In genomic region chr19:53775524-53775923, GRCh38 we compare ENCODE assay signal across 23 cellular contexts. TPM values are rescaled to one million over a fixed set of nuclear protein-coding genes. Genes with fewer than 3 reads are reported as not detected.
"Had no signal": no experiment of that assay in that cellular context is flagged by ENCODE, and none has a peak within 500 bp of the region (broad histone marks: within the 10 kb centered on the region; RNA-seq: fewer than 3 reads in every experiment).

No MANE protein-coding gene starts in this region.

- ATAC-seq: esophagus mucosa; heart left ventricle; left cardiac atrium; lower lobe of right lung; natural killer cell treated with Interleukin-12 subunit alpha and Interleukin-12 subunit beta and Interleukin-15 and Interleukin-18, amount 100 ng/mL, for 72 hours had no signal

- DNase-seq: effector CD8-positive, alpha-beta T cell; heart left ventricle; hypothalamus; islet precursor cell; left cardiac atrium; left ventricle myocardium inferior; lower lobe of right lung; midbrain; occipital lobe; small intestine; stimulated activated CD4-positive, alpha-beta T cell treated with anti-CD3 and anti-CD28 coated beads, Interleukin-12 subunit alpha, Interleukin-12 subunit beta, amount 100 ng/mL, for 4 hours; stimulated activated naive CD4-positive, alpha-beta T cell treated with Interleukin-2 at 50 U/mL for 16 hours had no signal

- H3K4me2 ChIP-seq: neural progenitor cell had no signal

- H3K9ac ChIP-seq: neural progenitor cell had no signal

- H3K27ac Mint-ChIP-seq: memory B cell; natural killer cell treated with Interleukin-12 subunit alpha and Interleukin-12 subunit beta and Interleukin-15 and Interleukin-18, amount 100 ng/mL, for 72 hours; neural progenitor cell; type B pancreatic cell had no signal

- H3K36me3 Mint-ChIP-seq: memory B cell; natural killer cell treated with Interleukin-12 subunit alpha and Interleukin-12 subunit beta and Interleukin-15 and Interleukin-18, amount 100 ng/mL, for 72 hours; neural progenitor cell; type B pancreatic cell had no signal

- H3K4me3 ChIP-seq: coronary artery, heart left ventricle, left ventricle myocardium inferior, lower lobe of right lung, neural progenitor cell had no signal

- H3K4me1 ChIP-seq: heart left ventricle, left ventricle myocardium inferior, lower lobe of right lung had no signal

- H3K9me3 Mint-ChIP-seq: memory B cell; natural killer cell treated with Interleukin-12 subunit alpha and Interleukin-12 subunit beta and Interleukin-15 and Interleukin-18, amount 100 ng/mL, for 72 hours; neural progenitor cell; type B pancreatic cell had no signal

- H3K27me3 Mint-ChIP-seq: memory B cell had no signal

- H3K36me3 ChIP-seq: heart left ventricle, left ventricle myocardium inferior, lower lobe of right lung, neural progenitor cell had no signal

- FAIRE-seq: endometrium, frontal cortex, small intestine, urothelium cell line had no signal

- H2AFZ ChIP-seq: neural progenitor cell had no signal

- H3K4me3 Mint-ChIP-seq: memory B cell; natural killer cell treated with Interleukin-12 subunit alpha and Interleukin-12 subunit beta and Interleukin-15 and Interleukin-18, amount 100 ng/mL, for 72 hours; neural progenitor cell; type B pancreatic cell had no signal

- H3K27me3 ChIP-seq: neural progenitor cell had no signal

- H3K9me3 ChIP-seq: heart left ventricle, left ventricle myocardium inferior, lower lobe of right lung had no signal

- H3K27ac ChIP-seq: coronary artery, heart left ventricle, left ventricle myocardium inferior, lower lobe of right lung, neural progenitor cell had no signal

- H3K4me1 Mint-ChIP-seq: neural progenitor cell had no signal

RNA-seq across cellular contexts. Expression of gene NLRP12, which starts 48.6 kb away (rescaled TPM):
- total RNA-seq: chondrocyte, fibroblast of lung had no signal
- polyA plus RNA-seq: fibroblast of lung had no signal
